In genomic region chr2:126753501-126754212, GRCh38 we compare ENCODE assay signal across 14 cellular contexts.
"Had no signal": no experiment of that assay in that cellular context is flagged by ENCODE, and none has a peak within 500 bp of the region (broad histone marks: within the 10 kb centered on the region; RNA-seq: fewer than 3 reads in every experiment).

No MANE protein-coding gene starts in this region.

- H3K4me1 Mint-ChIP-seq: activated B cell treated with CpG ODN at 0.5 μM for 24 hours, memory B cell, nephron progenitor cell had no signal

- DNase-seq: activated B cell treated with CpG ODN at 0.5 μM for 24 hours; activated CD4-positive, alpha-beta T cell treated with anti-CD3 and anti-CD28 coated beads for 48 hours; activated naive CD4-positive, alpha-beta T cell treated with anti-CD3 and anti-CD28 coated beads, Interleukin-2, amount 50 U/mL, for 16 hours; kidney; left ventricle myocardium inferior; nephron progenitor cell; right lobe of liver; spleen had no signal

- H3K27me3 ChIP-seq: esophagus muscularis mucosa, right lobe of liver, spleen had no signal

- H3K27ac ChIP-seq: esophagus muscularis mucosa, left ventricle myocardium inferior, right lobe of liver, spleen had no signal

- H3K27ac Mint-ChIP-seq: activated B cell treated with CpG ODN at 0.5 μM for 24 hours; activated T-helper 2 cell treated with anti-CD3 and anti-CD28 coated beads, Interferon-gamma antibody, Interleukin-2, Interleukin-4, amounts not matched to agents 10 μg/mL and 5 μg/mL and 100 μg/mL, durations not matched to agents 14 hours and 24 hours and 36 hours; memory B cell; nephron progenitor cell; T-helper 1 cell treated with Interleukin-12 subunit alpha and Interleukin-12 subunit beta and Interleukin-4 antibody, amounts not matched to agents 30 μg/mL and 1 μg/mL, for 36 hours had no signal

- H3K4me1 ChIP-seq: esophagus muscularis mucosa, left ventricle myocardium inferior, right lobe of liver, spleen had no signal

- H3K36me3 Mint-ChIP-seq: memory B cell had no signal

- H3K9me3 ChIP-seq: right lobe of liver had no signal

- H3K4me3 ChIP-seq: esophagus muscularis mucosa, left ventricle myocardium inferior, right lobe of liver, spleen had no signal

- H3K4me3 Mint-ChIP-seq: activated B cell treated with CpG ODN at 0.5 μM for 24 hours; memory B cell; nephron progenitor cell; T-helper 1 cell treated with Interleukin-12 subunit alpha and Interleukin-12 subunit beta and Interleukin-4 antibody, amounts not matched to agents 30 μg/mL and 1 μg/mL, for 36 hours had no signal

- H3K36me3 ChIP-seq: esophagus muscularis mucosa, left ventricle myocardium inferior, right lobe of liver, spleen had no signal

- FAIRE-seq: astrocyte, kidney, TTC549 had no signal
